In genomic region chr15:57485869-57486268, GRCh38 we compare ENCODE assay signal across 11 cellular contexts.
DNase-seq lines count a peak whose midpoint lies in the region; ATAC-seq, FAIRE-seq and TF ChIP-seq lines count a peak whose summit lies in the region.
"Had no signal": no experiment of that assay in that cellular context is flagged by ENCODE, and none has a peak within 500 bp of the region (broad histone marks: within the 10 kb centered on the region; RNA-seq: fewer than 3 reads in every experiment).

No MANE protein-coding gene starts in this region.

- H3K4me3 ChIP-seq in SK-N-SH (ENCODE audit: low read depth in 2 of 2, low read length in 1 of 2) (no peak overlapping the region), fibroblast of villous mesenchyme (ENCODE audit: low read depth, low read length) (no peak overlapping the region), smooth muscle cell (no peak overlapping the region)

- peak in 1 of 2 experiments; percentile 75; a peak in 1 of 4 replicates for TF ChIP-seq EP300 in SK-N-SH (IDR thresholded peaks at IDR 0.05; ENCODE audit: borderline replicate concordance in 1 of 2, low read depth in 1 of 2, low read length in 1 of 2)

- H3K79me2 ChIP-seq in SK-N-SH (ENCODE audit: insufficient read depth) (no peaks in the 10 kb centered on the region), smooth muscle cell (ENCODE audit: low read depth) (no peaks in the 10 kb centered on the region)

- no peak for ATAC-seq in GM18909 (IDR thresholded peaks at IDR 0.05; ENCODE audit: poor library complexity, unreplicated experiment)
- ATAC-seq: activated CD8-positive, alpha-beta memory T cell treated with anti-CD3 and anti-CD28 coated beads, Interleukin-2, amount 10 ng/mL, durations not matched to agents 7 days and 5 days had no signal

- CTCF ChIA-PET in SK-N-SH (lab: Yijun Ruan, JAX), result interaction anchor here (2.1 kb wide), 1 partner anchor 145 kb away, joined by 8 read pairs; no protein-coding TSS in a partner anchor

- TF ChIP-seq CTCF in SK-N-SH (IDR thresholded peaks at IDR 0.05), result no peak
- no peak for TF ChIP-seq CTCF in fibroblast of villous mesenchyme (IDR thresholded peaks at IDR 0.05; ENCODE audit: insufficient read depth, low read depth, low read length)
- TF ChIP-seq CTCF in smooth muscle cell (IDR thresholded peaks at IDR 0.05; ENCODE audit: borderline replicate concordance, insufficient read depth, poor library complexity, severe bottlenecking), result no peak

- H3K9me3 ChIP-seq in SK-N-SH, result no peaks in the 10 kb centered on the region
- H3K9me3 ChIP-seq in smooth muscle cell (replicated peaks; ENCODE audit: low read depth), result no peaks in the 10 kb centered on the region

- DNase-seq in H54 (ENCODE audit: insufficient read length, low spot score) (peak; percentile 73), SK-N-SH (no peak), fibroblast of villous mesenchyme (ENCODE audit: low read depth) (peak; percentile 58), smooth muscle cell (lab: John Stamatoyannopoulos, UW; ENCODE audit: unreplicated experiment) (no peak), midbrain (lab: John Stamatoyannopoulos, UW) (no peak), OCI-M2 (lab: John Stamatoyannopoulos, UW; ENCODE audit: unreplicated experiment) (no peak)
- no peak for DNase-seq in stimulated activated CD8-positive, alpha-beta memory T cell treated with anti-CD3 and anti-CD28 coated beads, Interleukin-4, amount 100 ng/mL, for 48 hours
- DNase-seq: activated CD8-positive, alpha-beta memory T cell treated with anti-CD3 and anti-CD28 coated beads, Interleukin-2, amount 10 ng/mL, durations not matched to agents 7 days and 5 days; cortex of kidney; SIG-M5 had no signal

- peak; percentile 98 for FAIRE-seq in H54 (lab: Jason Lieb, UNC)

- H3K36me3 ChIP-seq in SK-N-SH (replicated peaks in 1 of 2; ENCODE audit: control insufficient read depth in 1 of 2, insufficient read depth in 2 of 2, low read length in 1 of 2) (no peaks in the 10 kb centered on the region), smooth muscle cell (ENCODE audit: low read depth) (no peaks in the 10 kb centered on the region)

- POLR2A ChIA-PET in SK-N-SH (lab: Yijun Ruan, JAX), result no interaction called here

- H3F3A ChIP-seq in SK-N-SH (replicated peaks; ENCODE audit: insufficient read depth) (no peaks in the 10 kb centered on the region), smooth muscle cell (ENCODE audit: low read depth) (no peaks in the 10 kb centered on the region)

- H4K20me1 ChIP-seq in SK-N-SH (ENCODE audit: insufficient read depth), result no peaks in the 10 kb centered on the region
- no peaks in the 10 kb centered on the region for H4K20me1 ChIP-seq in smooth muscle cell (ENCODE audit: low read depth)

- H3K27me3 ChIP-seq in SK-N-SH (ENCODE audit: insufficient read depth) (no peaks in the 10 kb centered on the region), smooth muscle cell (ENCODE audit: low read depth) (no peaks in the 10 kb centered on the region)

- peak overlapping the region; percentile 38; the same call in 1 of the 2 replicates for H2AFZ ChIP-seq in SK-N-SH (ENCODE audit: low read depth)
- no peak overlapping the region for H2AFZ ChIP-seq in smooth muscle cell (ENCODE audit: low read depth)

- H3K4me1 ChIP-seq in SK-N-SH (ENCODE audit: control insufficient read depth in 1 of 2, insufficient read depth in 2 of 2, low read depth in 1 of 2, low read length in 1 of 2) (no peaks in the 10 kb centered on the region; a peak in 1 of 4 replicates), smooth muscle cell (ENCODE audit: low read depth) (no peaks in the 10 kb centered on the region)

- no peak for TF ChIP-seq POLR2A in H54 (IDR thresholded peaks at IDR 0.05; ENCODE audit: low read depth, low read length)

- H3K4me2 ChIP-seq in SK-N-SH, result peak overlapping the region; percentile 5; the same call in 1 of the 2 replicates
- H3K4me2 ChIP-seq in smooth muscle cell, result peak overlapping the region; percentile 28

- H3K27ac ChIP-seq in SK-N-SH (ENCODE audit: low read depth in 2 of 2, low read length in 1 of 2) (peak overlapping the region in 1 of 2 experiments; percentile 54; a peak in 2 of 4 replicates), smooth muscle cell (ENCODE audit: low read depth) (peak overlapping the region; percentile 67)

- H3K9me2 ChIP-seq in SK-N-SH, result no peaks in the 10 kb centered on the region

- TF ChIP-seq RAD21 in SK-N-SH (IDR thresholded peaks at IDR 0.05; ENCODE audit: low read length), result no peak

- WGBS in SK-N-SH (ENCODE audit: low lambda C conversion rate), result 0% methylated on average over 2 of the region's 2 CpGs
- WGBS in smooth muscle cell (ENCODE audit: low lambda C conversion rate), result 0% methylated on average over 2 of the region's 2 CpGs

- H3K9ac ChIP-seq in SK-N-SH (no peak overlapping the region), smooth muscle cell (ENCODE audit: low read depth) (peak overlapping the region; percentile 28)

TF ChIP-seq in SK-N-SH, 30 proteins besides CTCF, POLR2A, EP300 and RAD21:
- TF ChIP-seq ELF1 (IDR thresholded peaks at IDR 0.05) (no peak), JUND (IDR thresholded peaks at IDR 0.05) (peak; percentile 94), TCF12 (IDR thresholded peaks at IDR 0.05) (peak; percentile 71), NFIC (IDR thresholded peaks at IDR 0.05; ENCODE audit: borderline replicate concordance) (peak; percentile 61; the same call in 1 of the 2 replicates), RFX5 (IDR thresholded peaks at IDR 0.05; ENCODE audit: low read length) (no peak), FOSL2 (IDR thresholded peaks at IDR 0.05; ENCODE audit: borderline replicate concordance, low read depth) (peak; percentile 98), FOXJ3 (CRISPR knock-in tag; IDR thresholded peaks at IDR 0.05) (no peak), MXI1 (IDR thresholded peaks at IDR 0.05; ENCODE audit: low read depth, low read length) (no peak), ZBTB33 (IDR thresholded peaks at IDR 0.05; ENCODE audit: borderline replicate concordance, low read depth) (0 out of 2 replicates have a peak, but pooled peaks have one; percentile 22), TEAD4 (IDR thresholded peaks at IDR 0.05; ENCODE audit: borderline replicate concordance, insufficient read depth) (peak; percentile 67; the same call in 1 of the 2 replicates), MEF2A (IDR thresholded peaks at IDR 0.05; ENCODE audit: borderline replicate concordance, low read depth) (no peak), RXRA (IDR thresholded peaks at IDR 0.05; ENCODE audit: borderline replicate concordance, low read depth) (peak; percentile 92), USF1 (IDR thresholded peaks at IDR 0.05; ENCODE audit: borderline replicate concordance, low read depth) (no peak), YY1 (IDR thresholded peaks at IDR 0.05; ENCODE audit: low read depth) (no peak), MAX (IDR thresholded peaks at IDR 0.05; ENCODE audit: low read depth) (peak; percentile 70; the same call in 1 of the 2 replicates), PBX3 (IDR thresholded peaks at IDR 0.05) (peak; percentile 32; the same call in 1 of the 2 replicates), FOXM1 (IDR thresholded peaks at IDR 0.05; ENCODE audit: low read depth) (no peak)

Comparison
In these comparisons a context has a peak if more than half of its experiments do, and no peak if none do; other contexts are left out.
1. DNase-seq: peak in H54 (single experiment) and fibroblast of villous mesenchyme (single experiment); none in SK-N-SH (single experiment), smooth muscle cell (single experiment), stimulated activated CD8-positive, alpha-beta memory T cell treated with anti-CD3 and anti-CD28 coated beads, Interleukin-4, amount 100 ng/mL, for 48 hours (single experiment), midbrain (single experiment) and OCI-M2 (single experiment).